16 cellular contexts compared by ENCODE assay signal in the genomic region with DNA sequence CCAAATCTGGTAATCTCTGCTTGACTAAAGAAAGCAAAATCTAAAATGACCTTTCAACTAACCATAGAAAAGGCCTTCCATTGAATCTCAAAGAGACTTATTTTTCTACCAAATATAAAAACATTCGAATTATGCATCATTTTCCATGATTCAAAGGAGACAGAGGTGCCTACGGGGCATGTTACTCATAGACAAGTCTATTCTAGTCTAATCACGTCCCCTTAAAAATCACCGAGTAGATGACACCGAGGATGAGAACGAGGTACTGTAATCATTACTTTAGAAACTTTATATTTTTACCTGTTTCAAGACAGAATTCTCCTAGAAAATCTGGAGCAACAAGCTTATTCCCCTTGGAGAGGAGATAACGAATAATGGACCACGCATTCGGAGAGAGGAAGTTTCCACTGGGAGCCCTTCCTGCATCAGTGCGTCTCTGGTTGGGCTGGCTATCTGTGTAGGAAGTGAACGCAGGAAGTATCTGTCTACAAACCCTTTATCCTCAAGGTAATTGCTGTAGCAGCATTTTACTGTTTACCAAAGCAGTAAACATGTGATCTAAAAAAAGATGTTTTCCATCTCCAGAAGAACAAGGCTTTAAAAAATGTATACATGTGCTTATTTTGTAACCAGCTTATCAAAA. TPM values are rescaled to one million over a fixed set of nuclear protein-coding genes. Genes with fewer than 3 reads are reported as not detected.
A peak's percentile ranks its signal among the peaks of the same experiment; 100 is the strongest.
DNase-seq lines count a peak whose midpoint lies in the region; ATAC-seq, FAIRE-seq and TF ChIP-seq lines count a peak whose summit lies in the region.
"Had no signal": no experiment of that assay in that cellular context is flagged by ENCODE, and none has a peak within 500 bp of the region (broad histone marks: within the 10 kb centered on the region; RNA-seq: fewer than 3 reads in every experiment).

No MANE protein-coding gene starts in this region.

- TF ChIP-seq POLR2A in breast epithelium (IDR thresholded peaks at IDR 0.05) (no peak), HepG2 (IDR thresholded peaks at IDR 0.05; ENCODE audit: insufficient read depth in 1 of 2, low read depth in 2 of 2, low read length in 2 of 2) (no peak)

- H3K9ac ChIP-seq in HepG2 (ENCODE audit: insufficient read depth, low read depth, low read length) = no peak overlapping the region

- CTCF ChIA-PET in HepG2 (lab: Yijun Ruan, JAX; ENCODE audit: low intra/inter-chr PET ratio, low total read pairs) (no interaction called here), Caco-2 (lab: Charles Lee) (no interaction called here)

- no peak overlapping the region for H3K4me2 ChIP-seq in HepG2 (ENCODE audit: low read depth, low read length)

- no peaks in the 10 kb centered on the region for H3K36me3 Mint-ChIP-seq in Caco-2 (ENCODE audit: insufficient read depth, unreplicated experiment)

- H3K27me3 Mint-ChIP-seq in Caco-2 (ENCODE audit: insufficient read depth, unreplicated experiment) = no peaks in the 10 kb centered on the region

- in situ Hi-C loops in HepG2 (cut with HindIII; ENCODE audit: extremely low pct_ligation_motif_present, low pct_unique_long_range_greater_than_20kb) = no loop called here

- ATAC-seq in left cardiac atrium (no peak), HepG2 (no peak), upper lobe of right lung (peak; percentile 13), HG02763 (IDR thresholded peaks at IDR 0.05; ENCODE audit: unreplicated experiment) (no peak)
- ATAC-seq: K562 had no signal

- BruUV-seq in HepG2 (replicated peaks; lab: Mats Ljungman, UMichigan) (no TSS peak), Caco-2 (replicated peaks; lab: Mats Ljungman, UMichigan) (no TSS peak)

- H3K79me2 ChIP-seq in HepG2 (ENCODE audit: insufficient read depth, low read length) = no peaks in the 10 kb centered on the region

- intact Hi-C loops in left ventricle myocardium inferior (cut with micrococcal nuclease) = no loop called here
- intact Hi-C loops in left cardiac atrium (cut with DNase I) = no loop called here
- intact Hi-C loops in breast epithelium (cut with DNase I; ENCODE audit: low total_unique reads) = no loop called here
- intact Hi-C loops in HepG2 (cut with micrococcal nuclease; ENCODE audit: unreplicated experiment) = no loop called here
- intact Hi-C loops in upper lobe of right lung (cut with DNase I) = no loop called here
- intact Hi-C loops in Caco-2 (cut with micrococcal nuclease; ENCODE audit: unreplicated experiment) = no loop called here

- POLR2A ChIA-PET in HepG2 (lab: Yijun Ruan, JAX) (no interaction called here), Caco-2 (lab: Charles Lee) (no interaction called here)

- 63% methylated on average over 11 of the region's 11 CpGs for WGBS in HepG2 (ENCODE audit: low lambda C conversion rate)

- DNase-seq in left ventricle myocardium inferior (no peak), left cardiac atrium (no peak), breast epithelium (ENCODE audit: low spot score in 2 of 2) (no peak), HepG2 (ENCODE audit: low spot score) (no peak), upper lobe of right lung (no peak), Caco-2 (no peak), GDM1 (lab: John Stamatoyannopoulos, UW) (no peak)
- DNase-seq: activated CD4-positive, alpha-beta T cell treated with anti-CD3 and anti-CD28 coated beads, Interleukin-2, amount 50 U/mL, for 48 hours; head of caudate nucleus; mesenchymal stem cell; NCI-H2171 treated with DMSO at 0.1 percent for 48 hours; stimulated activated CD8-positive, alpha-beta memory T cell treated with anti-CD3 and anti-CD28 coated beads, Interleukin-4, amount 100 ng/mL, for 48 hours had no signal

- no peaks in the 10 kb centered on the region for H3K36me3 ChIP-seq in left ventricle myocardium inferior
- no peaks in the 10 kb centered on the region for H3K36me3 ChIP-seq in breast epithelium
- no peaks in the 10 kb centered on the region for H3K36me3 ChIP-seq in HepG2 (replicated peaks in 1 of 2; ENCODE audit: control insufficient read depth in 1 of 2, insufficient read depth in 2 of 2, low read length in 2 of 2)
- H3K36me3 ChIP-seq in upper lobe of right lung = no peaks in the 10 kb centered on the region
- H3K36me3 ChIP-seq in Caco-2 (ENCODE audit: control insufficient read depth, insufficient read depth, low read length) = no peaks in the 10 kb centered on the region

- TF ChIP-seq EP300 in HepG2 (IDR thresholded peaks at IDR 0.05; ENCODE audit: low read depth in 2 of 2, low read length in 2 of 2) = no peak
- TF ChIP-seq EP300 in HepG2 (CRISPR knock-in tag; IDR thresholded peaks at IDR 0.05; ENCODE audit: borderline replicate concordance) = no peak

- no peak overlapping the region for H3K27ac Mint-ChIP-seq in Caco-2 (ENCODE audit: unreplicated experiment)

- H3K4me3 Mint-ChIP-seq in Caco-2 (ENCODE audit: unreplicated experiment) = no peak overlapping the region

- H3K4me3 ChIP-seq in left ventricle myocardium inferior (no peak overlapping the region), breast epithelium (no peak overlapping the region), HepG2 (replicated peaks in 1 of 3; ENCODE audit: insufficient read depth in 1 of 3, low read depth in 2 of 3, low read length in 3 of 3) (no peak overlapping the region), upper lobe of right lung (no peak overlapping the region), Caco-2 (ENCODE audit: low read depth, low read length) (no peak overlapping the region)
- H3K4me3 ChIP-seq: K562 had no signal

- no peaks in the 10 kb centered on the region for H3K4me1 Mint-ChIP-seq in Caco-2 (ENCODE audit: low read depth, unreplicated experiment)

- no peaks in the 10 kb centered on the region for H3K27me3 ChIP-seq in left ventricle myocardium inferior (ENCODE audit: low read depth)
- no peaks in the 10 kb centered on the region for H3K27me3 ChIP-seq in breast epithelium
- H3K27me3 ChIP-seq in HepG2 (ENCODE audit: control insufficient read depth in 1 of 2, insufficient read depth in 2 of 2, low read length in 2 of 2) = peaks cover 0 to 3% of the 10 kb centered on the region in 2 experiments; a peak in 2 of 5 replicates
- no peaks in the 10 kb centered on the region for H3K27me3 ChIP-seq in upper lobe of right lung
- no peaks in the 10 kb centered on the region for H3K27me3 ChIP-seq in Caco-2 (replicated peaks; ENCODE audit: control insufficient read depth, insufficient read depth, low read length)

- no peaks in the 10 kb centered on the region for H3K9me3 Mint-ChIP-seq in Caco-2 (ENCODE audit: unreplicated experiment)

- H3K27ac ChIP-seq in left ventricle myocardium inferior (replicated peaks) = peak overlapping the region; percentile 45
- peak overlapping the region; percentile 7 to 61 for H3K27ac ChIP-seq in breast epithelium
- no peak overlapping the region for H3K27ac ChIP-seq in HepG2 (ENCODE audit: extremely low read length, insufficient read depth, low read length)
- H3K27ac ChIP-seq in upper lobe of right lung = no peak overlapping the region

- TF ChIP-seq RAD21 in HepG2 (CRISPR knock-in tag; IDR thresholded peaks at IDR 0.05) = no peak

- FAIRE-seq in HepG2 (lab: Jason Lieb, UNC) = no peak
- FAIRE-seq: D721Med, K562 had no signal

- TF ChIP-seq CTCF in left ventricle myocardium inferior (IDR thresholded peaks at IDR 0.05; ENCODE audit: borderline replicate concordance) = no peak
- TF ChIP-seq CTCF in breast epithelium (IDR thresholded peaks at IDR 0.05) = no peak
- no peak for TF ChIP-seq CTCF in HepG2 (CRISPR knock-in tag; IDR thresholded peaks at IDR 0.05)
- no peak for TF ChIP-seq CTCF in upper lobe of right lung (IDR thresholded peaks at IDR 0.05)
- TF ChIP-seq CTCF in Caco-2 (IDR thresholded peaks at IDR 0.05; ENCODE audit: insufficient read depth in 1 of 2, low read depth in 1 of 2, low read length in 1 of 2, severe bottlenecking in 1 of 2, unreplicated experiment in 1 of 2) = no peak

- H3K4me1 ChIP-seq in left ventricle myocardium inferior (peaks cover 95% of the 10 kb centered on the region), breast epithelium (no peaks in the 10 kb centered on the region), HepG2 (ENCODE audit: insufficient read depth, low read length) (peaks cover 15% of the 10 kb centered on the region; the same call in 1 of the 2 replicates), upper lobe of right lung (peaks cover 9% of the 10 kb centered on the region), Caco-2 (no peaks in the 10 kb centered on the region)

- no peak overlapping the region for H2AFZ ChIP-seq in HepG2 (ENCODE audit: low read length)

- H4K20me1 ChIP-seq in HepG2 (ENCODE audit: insufficient read depth, low read length) = no peaks in the 10 kb centered on the region

- H3K9me3 ChIP-seq in left ventricle myocardium inferior (replicated peaks) (no peaks in the 10 kb centered on the region), breast epithelium (no peaks in the 10 kb centered on the region), HepG2 (ENCODE audit: low read length) (no peaks in the 10 kb centered on the region), upper lobe of right lung (no peaks in the 10 kb centered on the region), Caco-2 (no peaks in the 10 kb centered on the region)

RNA-seq across cellular contexts. Expression of gene ERG, which starts 9.5 kb away (rescaled TPM):
- total RNA-seq in left ventricle myocardium inferior = 17.3 TPM
- 10 to 100 TPM; 16.1 to 27.2 TPM for total RNA-seq in left cardiac atrium
- total RNA-seq in breast epithelium = 10 to 100 TPM; 12.2 to 21.0 (median 14.0) TPM
- total RNA-seq in HepG2 (2016; rRNA removed; fragmentation: Illumina TruSeq; extraction: Trizol) = not detected in 2 replicates
- total RNA-seq in HepG2 (2016; cell fraction: cytosol; rRNA removed; fragmentation: Illumina TruSeq; extraction: Trizol; ENCODE audit: low read depth) = not detected in 2 replicates
- total RNA-seq in HepG2 (2016; cell fraction: insoluble cytoplasmic fraction; rRNA removed; fragmentation: Illumina TruSeq; extraction: Trizol) = not detected in 2 replicates
- total RNA-seq in HepG2 (2016; cell fraction: membrane; rRNA removed; fragmentation: Illumina TruSeq; extraction: Trizol) = not detected in 2 replicates
- total RNA-seq in HepG2 (2016; cell fraction: nucleus; rRNA removed; fragmentation: Illumina TruSeq; extraction: Trizol) = not detected in 2 replicates
- polyA plus RNA-seq in HepG2 (2011; rRNA removed) = not detected in 2 replicates
- polyA plus RNA-seq in HepG2 (2011; cell fraction: cytosol; rRNA removed) = not detected in 2 replicates
- not detected in 2 replicates for polyA plus RNA-seq in HepG2 (2011; cell fraction: nucleus; rRNA removed)
- not detected in 2 replicates for polyA plus RNA-seq in HepG2 (2012)
- not detected in 2 replicates for polyA plus RNA-seq in HepG2 (2016; cell fraction: cytosol; fragmentation: Illumina TruSeq; extraction: Trizol; ENCODE audit: low read depth)
- polyA plus RNA-seq in HepG2 (2016; cell fraction: insoluble cytoplasmic fraction; fragmentation: Illumina TruSeq; extraction: Trizol; ENCODE audit: low read depth) = not detected in 2 replicates
- polyA plus RNA-seq in HepG2 (2016; cell fraction: membrane; fragmentation: Illumina TruSeq; extraction: Trizol; ENCODE audit: low read depth) = not detected in 2 replicates
- not detected in 2 replicates for polyA plus RNA-seq in HepG2 (2016; cell fraction: nucleus; fragmentation: Illumina TruSeq; extraction: Trizol; ENCODE audit: insufficient read depth, low read depth)
- polyA minus RNA-seq in HepG2 (2011; rRNA and poly(A)+ RNA removed; ENCODE audit: low replicate concordance) = not detected in 2 replicates
- not detected in 2 replicates for polyA minus RNA-seq in HepG2 (2011; cell fraction: cytosol; rRNA and poly(A)+ RNA removed)
- not detected in 2 replicates for polyA minus RNA-seq in HepG2 (2011; cell fraction: nucleus; rRNA and poly(A)+ RNA removed)
- 36.7 TPM for total RNA-seq in upper lobe of right lung
- total RNA-seq in Caco-2 (2022) = not detected in 2 replicates
- total RNA-seq: K562, OCI-LY7 had no signal

Comparison
In these comparisons a context has a peak if more than half of its experiments do, and no peak if none do; other contexts are left out.
1. H3K27ac ChIP-seq: peak in left ventricle myocardium inferior (single experiment) and breast epithelium (2 of 2); none in HepG2 (single experiment) and upper lobe of right lung (single experiment).
2. RNA of gene ERG, which starts 9.5 kb away (total RNA-seq): 36.7 TPM in upper lobe of right lung (single experiment), 16.1 to 27.2 TPM in left cardiac atrium, 17.3 TPM in left ventricle myocardium inferior (single experiment) and 12.2 to 21.0 TPM in breast epithelium; not detected in HepG2 and not detected in Caco-2; every median in the first group is over 10 times any median in the second.